Comparison of ENCODE assay signal across 11 cellular contexts in genomic region chr7:51647931-51648351, GRCh38.
DNase-seq lines count a peak whose midpoint lies in the region; ATAC-seq, FAIRE-seq and TF ChIP-seq lines count a peak whose summit lies in the region.
"Had no signal": no experiment of that assay in that cellular context is flagged by ENCODE, and none has a peak within 500 bp of the region (broad histone marks: within the 10 kb centered on the region; RNA-seq: fewer than 3 reads in every experiment).

No MANE protein-coding gene starts in this region.

- H3K4me2 ChIP-seq in H1 (ENCODE audit: insufficient read depth in 1 of 2, low read depth in 2 of 2, low read length in 2 of 2) (no peak overlapping the region), neuronal stem cell (ENCODE audit: insufficient read depth, low read length, poor library complexity, severe bottlenecking) (no peak overlapping the region)

- no peak overlapping the region for H3K27ac ChIP-seq in H1 (ENCODE audit: low read depth, low read length)
- H3K27ac ChIP-seq in neuronal stem cell (replicated peaks; ENCODE audit: low read length) = no peak overlapping the region
- H3K27ac ChIP-seq in tibial nerve = no peak overlapping the region
- H3K27ac ChIP-seq in coronary artery = no peak overlapping the region

- H3K4me3 ChIP-seq in H1 (ENCODE audit: extremely low read depth in 1 of 4, insufficient read depth in 2 of 4, low read depth in 3 of 4, low read length in 4 of 4) (no peak overlapping the region), neuronal stem cell (ENCODE audit: low read length in 2 of 2) (no peak overlapping the region), tibial nerve (no peak overlapping the region), coronary artery (no peak overlapping the region)

- CTCF ChIA-PET in H1 (lab: Charles Lee; ENCODE audit: partially characterized antibody) = interaction anchor here (0.6 to 2.1 kb wide), 3 partner anchors 14 to 218 kb away, joined by 3 to 7 read pairs (median 3); no protein-coding TSS in a partner anchor

- H3K23ac ChIP-seq in H1 (ENCODE audit: insufficient read length) (no peak overlapping the region), neuronal stem cell (ENCODE audit: low read depth, low read length, poor library complexity) (no peak overlapping the region)

- TF ChIP-seq CTCF in H1 (IDR thresholded peaks at IDR 0.05; ENCODE audit: control extremely low read depth in 1 of 3, insufficient read depth in 1 of 3, low read depth in 1 of 3, low read length in 3 of 3) = no peak
- no peak for TF ChIP-seq CTCF in tibial nerve (IDR thresholded peaks at IDR 0.05)
- no peak for TF ChIP-seq CTCF in coronary artery (IDR thresholded peaks at IDR 0.05)

- H3K56ac ChIP-seq in H1 (replicated peaks; ENCODE audit: insufficient read length, low read depth, low read length) = no peak overlapping the region

- no peak overlapping the region for H2BK12ac ChIP-seq in H1 (ENCODE audit: low read depth, low read length)
- H2BK12ac ChIP-seq in neuronal stem cell (ENCODE audit: low read length) = no peak overlapping the region

- H3K9me3 ChIP-seq in H1 (ENCODE audit: insufficient read depth in 2 of 2, low read depth in 1 of 2, low read length in 1 of 2) (no peaks in the 10 kb centered on the region), neuronal stem cell (replicated peaks in 1 of 2; ENCODE audit: control insufficient read depth in 2 of 2, insufficient read depth in 1 of 2, low read depth in 1 of 2, low read length in 2 of 2) (no peaks in the 10 kb centered on the region), tibial nerve (peaks cover 0 to 14% (median 0%) of the 10 kb centered on the region in 4 donors)

- no peak overlapping the region for H4K5ac ChIP-seq in H1 (ENCODE audit: insufficient read length, low read depth, low read length)

- no peak for TF ChIP-seq RAD21 in H1 (IDR thresholded peaks at IDR 0.05 in 1 of 2, conservative IDR thresholded peaks at IDR 0.05 in 1 of 2; ENCODE audit: low read depth in 2 of 2, low read length in 2 of 2)

- H2AFZ ChIP-seq in H1 (ENCODE audit: low read length) = peak overlapping the region; percentile 23; the same call in 1 of the 2 replicates
- H2AFZ ChIP-seq in neuronal stem cell (ENCODE audit: low read length) = peak overlapping the region; percentile 81

- no peak overlapping the region for H2BK120ac ChIP-seq in H1 (replicated peaks; ENCODE audit: low read depth, low read length)
- H2BK120ac ChIP-seq in neuronal stem cell (ENCODE audit: low read depth, low read length) = no peak overlapping the region

- H2AK5ac ChIP-seq in H1 (ENCODE audit: low read depth, low read length) (no peak overlapping the region), neuronal stem cell (ENCODE audit: low read depth, low read length) (no peak overlapping the region)

- no peak overlapping the region for H3K18ac ChIP-seq in H1 (ENCODE audit: extremely low read depth, low read length)
- no peak overlapping the region for H3K18ac ChIP-seq in neuronal stem cell (ENCODE audit: low read length)

- WGBS in H1 (ENCODE audit: extremely low coverage in 1 of 2, insufficient coverage in 1 of 2, insufficient read length in 1 of 2, insufficient replicate concordance in 2 of 2, low coverage in 1 of 2, low lambda C conversion rate in 2 of 2, missing lambda C conversion rate in 1 of 2), 2 experiments = 91% methylated on average over 14 of the region's 14 CpGs; no CpG with 5 or more reads in 1 of the 2 experiments
- WGBS in neuronal stem cell (ENCODE audit: extremely low coverage in 2 of 2, insufficient read length in 2 of 2, insufficient replicate concordance in 1 of 2), 2 donors = no CpG with 5 or more reads among the region's 14 CpGs
- 19 to 29% methylated on average over 14 of the region's 14 CpGs for WGBS in tibial nerve, 2 donors

- no peaks in the 10 kb centered on the region for H3K4me1 ChIP-seq in H1 (replicated peaks in 1 of 4; ENCODE audit: control insufficient read depth in 3 of 4, insufficient read depth in 4 of 4, low read length in 3 of 4)
- H3K4me1 ChIP-seq in neuronal stem cell (ENCODE audit: control insufficient read depth in 2 of 2, insufficient read depth in 1 of 2, low read depth in 1 of 2, low read length in 2 of 2) = peaks cover 0 to 7% of the 10 kb centered on the region in 2 donors
- no peaks in the 10 kb centered on the region for H3K4me1 ChIP-seq in tibial nerve

- H2BK15ac ChIP-seq in H1 (ENCODE audit: low read length) (no peak overlapping the region), neuronal stem cell (ENCODE audit: low read length) (no peak overlapping the region)

- H3K14ac ChIP-seq in H1 (ENCODE audit: insufficient read length) (no peak overlapping the region), neuronal stem cell (ENCODE audit: low read length) (no peak overlapping the region)

- POLR2A ChIA-PET in H1 (lab: Charles Lee; ENCODE audit: partially characterized antibody) = no interaction called here

- TF ChIP-seq POLR2A in H1 (IDR thresholded peaks at IDR 0.05; ENCODE audit: control extremely low read depth in 1 of 2, low read depth in 2 of 2, low read length in 2 of 2) (no peak), tibial nerve (IDR thresholded peaks at IDR 0.05) (no peak)

- H2BK5ac ChIP-seq in H1 (ENCODE audit: low read depth, low read length) = no peak overlapping the region
- no peak overlapping the region for H2BK5ac ChIP-seq in neuronal stem cell (ENCODE audit: low read length)

- no peak overlapping the region for H3K4ac ChIP-seq in H1 (replicated peaks; ENCODE audit: insufficient read length, low read depth, low read length)
- H3K4ac ChIP-seq in neuronal stem cell (ENCODE audit: low read length) = no peak overlapping the region

- TF ChIP-seq EP300 in H1 (IDR thresholded peaks at IDR 0.05; ENCODE audit: borderline replicate concordance in 1 of 2, low read depth in 2 of 2, low read length in 2 of 2) (no peak), tibial nerve (IDR thresholded peaks at IDR 0.05) (no peak)

- DNase-seq in DMS53 (lab: John Stamatoyannopoulos, UW) = peak; percentile 91
- peak; percentile 60 to 84 for DNase-seq in NCI-H524 (lab: John Stamatoyannopoulos, UW)
- DNase-seq in H1 (ENCODE audit: low read depth in 1 of 2, low spot score in 2 of 2) = no peak
- no peak for DNase-seq in neuronal stem cell (ENCODE audit: low spot score)
- DNase-seq in tibial nerve (ENCODE audit: low spot score in 2 of 2) = no peak
- no peak for DNase-seq in coronary artery (ENCODE audit: low spot score)
- DNase-seq in activated CD4-positive, CD25-positive, alpha-beta regulatory T cell (lab: John Stamatoyannopoulos, UW) = no peak
- DNase-seq: foreskin melanocyte had no signal

- H3K9ac ChIP-seq in H1 (replicated peaks in 1 of 4; ENCODE audit: extremely low read depth in 1 of 4, low read depth in 3 of 4, low read length in 3 of 4) = no peak overlapping the region
- no peak overlapping the region for H3K9ac ChIP-seq in neuronal stem cell (ENCODE audit: low read depth, low read length, poor library complexity)

- H3K79me2 ChIP-seq in H1 (ENCODE audit: control insufficient read depth in 1 of 2, insufficient read depth in 2 of 2, low read length in 2 of 2) = no peaks in the 10 kb centered on the region

- FAIRE-seq in H1 (lab: Jason Lieb, UNC) = no peak

- H3K36me3 ChIP-seq in H1 (ENCODE audit: control insufficient read depth in 2 of 4, insufficient read depth in 4 of 4, low read length in 3 of 4) (no peaks in the 10 kb centered on the region), neuronal stem cell (replicated peaks in 1 of 2; ENCODE audit: control insufficient read depth in 2 of 2, insufficient read depth in 2 of 2, low read length in 2 of 2) (no peaks in the 10 kb centered on the region), tibial nerve (no peaks in the 10 kb centered on the region)

- no peak for ATAC-seq in GM21786 (IDR thresholded peaks at IDR 0.05; ENCODE audit: unreplicated experiment)
- ATAC-seq: activated CD4-positive, CD25-positive, alpha-beta regulatory T cell treated with anti-CD3 and anti-CD28 coated beads, Interleukin-2, amount 50 U/mL, for 24 hours; natural killer cell treated with Interleukin-12 subunit alpha and Interleukin-12 subunit beta and Interleukin-15 and Interleukin-18, amount 100 ng/mL, for 72 hours had no signal

- H3K27me3 ChIP-seq in H1 (replicated peaks in 1 of 4; ENCODE audit: control insufficient read depth in 3 of 4, extremely low read depth in 1 of 4, insufficient read depth in 3 of 4, low read length in 3 of 4) = no peaks in the 10 kb centered on the region
- no peaks in the 10 kb centered on the region for H3K27me3 ChIP-seq in neuronal stem cell (ENCODE audit: control insufficient read depth in 3 of 3, insufficient read depth in 3 of 3, low read depth in 1 of 3, low read length in 3 of 3)
- no peaks in the 10 kb centered on the region for H3K27me3 ChIP-seq in tibial nerve

- no peaks in the 10 kb centered on the region for H4K20me1 ChIP-seq in H1 (replicated peaks in 1 of 2; ENCODE audit: control insufficient read depth in 1 of 2, insufficient read depth in 2 of 2, low read length in 2 of 2)

- H3K23me2 ChIP-seq in H1 (ENCODE audit: low read depth, low read length) = no peaks in the 10 kb centered on the region

- H2BK20ac ChIP-seq in H1 (ENCODE audit: low read length) = no peak overlapping the region

- H4K8ac ChIP-seq in H1 (ENCODE audit: extremely low read depth, insufficient read depth, low read length) (no peak overlapping the region), neuronal stem cell (ENCODE audit: low read depth, low read length) (no peak overlapping the region)

- H4K91ac ChIP-seq in H1 (replicated peaks; ENCODE audit: insufficient read length, low read length) (no peak overlapping the region), neuronal stem cell (ENCODE audit: low read depth, low read length, poor library complexity) (no peak overlapping the region)

- H3K79me1 ChIP-seq in H1 (ENCODE audit: low read depth, low read length) (no peaks in the 10 kb centered on the region), neuronal stem cell (ENCODE audit: low read depth, low read length) (no peaks in the 10 kb centered on the region)

TF ChIP-seq in H1, 55 proteins besides CTCF, POLR2A, EP300 and RAD21:
- TF ChIP-seq TEAD4 (IDR thresholded peaks at IDR 0.05; ENCODE audit: low read depth, low read length) (no peak), HDAC2 (IDR thresholded peaks at IDR 0.05; ENCODE audit: borderline replicate concordance in 1 of 2, low read depth in 2 of 2, low read length in 2 of 2) (no peak), HDAC6 (IDR thresholded peaks at IDR 0.05; ENCODE audit: low read depth, low read length) (no peak), MAX (IDR thresholded peaks at IDR 0.05) (no peak)

Comparison
In these comparisons a context has a peak if more than half of its experiments do, and no peak if none do; other contexts are left out.
1. DNase-seq: peak in DMS53 (single experiment) and NCI-H524 (2 of 2); none in H1 (0 of 2), neuronal stem cell (single experiment), tibial nerve (0 of 2), coronary artery (single experiment) and activated CD4-positive, CD25-positive, alpha-beta regulatory T cell (0 of 4).